ENCODE assay signal across 1 cellular context in the genomic region with DNA sequence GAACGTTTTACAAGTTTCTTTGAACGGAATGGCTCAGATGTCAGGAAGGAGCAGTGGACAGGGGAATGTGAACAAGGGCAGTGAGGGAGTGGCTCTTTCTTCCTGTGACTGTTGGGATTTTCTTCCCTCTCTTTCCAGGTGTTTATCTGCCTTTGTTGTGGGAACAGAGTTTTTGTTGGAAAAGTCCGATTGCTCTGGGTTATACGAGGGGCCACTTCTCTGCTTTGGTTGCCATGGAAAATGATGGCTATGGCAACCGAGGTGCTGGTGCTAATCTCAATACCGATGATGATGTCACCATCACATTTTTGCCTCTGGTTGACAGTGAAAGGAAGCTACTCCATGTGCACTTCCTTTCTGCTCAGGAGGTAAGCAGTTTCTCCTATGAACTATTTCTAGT.
TF ChIP-seq lines count a peak whose summit lies in the region.

No MANE protein-coding gene starts in this region.

TF ChIP-seq in GM23338, 12 proteins besides CTCF, POLR2A, EP300 and RAD21 (continued from another document):
- TF ChIP-seq, protein P1, sequence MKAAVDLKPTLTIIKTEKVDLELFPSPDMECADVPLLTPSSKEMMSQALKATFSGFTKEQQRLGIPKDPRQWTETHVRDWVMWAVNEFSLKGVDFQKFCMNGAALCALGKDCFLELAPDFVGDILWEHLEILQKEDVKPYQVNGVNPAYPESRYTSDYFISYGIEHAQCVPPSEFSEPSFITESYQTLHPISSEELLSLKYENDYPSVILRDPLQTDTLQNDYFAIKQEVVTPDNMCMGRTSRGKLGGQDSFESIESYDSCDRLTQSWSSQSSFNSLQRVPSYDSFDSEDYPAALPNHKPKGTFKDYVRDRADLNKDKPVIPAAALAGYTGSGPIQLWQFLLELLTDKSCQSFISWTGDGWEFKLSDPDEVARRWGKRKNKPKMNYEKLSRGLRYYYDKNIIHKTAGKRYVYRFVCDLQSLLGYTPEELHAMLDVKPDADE (IDR thresholded peaks at IDR 0.05), result no peak
- TF ChIP-seq CREB1 (CRISPR knock-in tag; IDR thresholded peaks at IDR 0.05; ENCODE audit: low read depth) (no peak), EZH2 (IDR thresholded peaks at IDR 0.05; ENCODE audit: low read depth, unreplicated experiment) (no peak), ZNF114 (CRISPR knock-in tag; IDR thresholded peaks at IDR 0.05) (no peak), EZH2phosphoT487 (IDR thresholded peaks at IDR 0.05; ENCODE audit: unreplicated experiment) (no peak), JUNB (IDR thresholded peaks at IDR 0.05; ENCODE audit: unreplicated experiment) (no peak), ZNF331 (CRISPR knock-in tag; IDR thresholded peaks at IDR 0.05; ENCODE audit: low read depth) (no peak), NANOG (IDR thresholded peaks at IDR 0.05; ENCODE audit: borderline replicate concordance) (no peak), POLR2AphosphoS5 (IDR thresholded peaks at IDR 0.05; ENCODE audit: low read depth) (no peak)
- TF ChIP-seq, protein P2, sequence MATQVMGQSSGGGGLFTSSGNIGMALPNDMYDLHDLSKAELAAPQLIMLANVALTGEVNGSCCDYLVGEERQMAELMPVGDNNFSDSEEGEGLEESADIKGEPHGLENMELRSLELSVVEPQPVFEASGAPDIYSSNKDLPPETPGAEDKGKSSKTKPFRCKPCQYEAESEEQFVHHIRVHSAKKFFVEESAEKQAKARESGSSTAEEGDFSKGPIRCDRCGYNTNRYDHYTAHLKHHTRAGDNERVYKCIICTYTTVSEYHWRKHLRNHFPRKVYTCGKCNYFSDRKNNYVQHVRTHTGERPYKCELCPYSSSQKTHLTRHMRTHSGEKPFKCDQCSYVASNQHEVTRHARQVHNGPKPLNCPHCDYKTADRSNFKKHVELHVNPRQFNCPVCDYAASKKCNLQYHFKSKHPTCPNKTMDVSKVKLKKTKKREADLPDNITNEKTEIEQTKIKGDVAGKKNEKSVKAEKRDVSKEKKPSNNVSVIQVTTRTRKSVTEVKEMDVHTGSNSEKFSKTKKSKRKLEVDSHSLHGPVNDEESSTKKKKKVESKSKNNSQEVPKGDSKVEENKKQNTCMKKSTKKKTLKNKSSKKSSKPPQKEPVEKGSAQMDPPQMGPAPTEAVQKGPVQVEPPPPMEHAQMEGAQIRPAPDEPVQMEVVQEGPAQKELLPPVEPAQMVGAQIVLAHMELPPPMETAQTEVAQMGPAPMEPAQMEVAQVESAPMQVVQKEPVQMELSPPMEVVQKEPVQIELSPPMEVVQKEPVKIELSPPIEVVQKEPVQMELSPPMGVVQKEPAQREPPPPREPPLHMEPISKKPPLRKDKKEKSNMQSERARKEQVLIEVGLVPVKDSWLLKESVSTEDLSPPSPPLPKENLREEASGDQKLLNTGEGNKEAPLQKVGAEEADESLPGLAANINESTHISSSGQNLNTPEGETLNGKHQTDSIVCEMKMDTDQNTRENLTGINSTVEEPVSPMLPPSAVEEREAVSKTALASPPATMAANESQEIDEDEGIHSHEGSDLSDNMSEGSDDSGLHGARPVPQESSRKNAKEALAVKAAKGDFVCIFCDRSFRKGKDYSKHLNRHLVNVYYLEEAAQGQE (IDR thresholded peaks at IDR 0.05; ENCODE audit: unreplicated experiment), result no peak
- TF ChIP-seq, protein P3, sequence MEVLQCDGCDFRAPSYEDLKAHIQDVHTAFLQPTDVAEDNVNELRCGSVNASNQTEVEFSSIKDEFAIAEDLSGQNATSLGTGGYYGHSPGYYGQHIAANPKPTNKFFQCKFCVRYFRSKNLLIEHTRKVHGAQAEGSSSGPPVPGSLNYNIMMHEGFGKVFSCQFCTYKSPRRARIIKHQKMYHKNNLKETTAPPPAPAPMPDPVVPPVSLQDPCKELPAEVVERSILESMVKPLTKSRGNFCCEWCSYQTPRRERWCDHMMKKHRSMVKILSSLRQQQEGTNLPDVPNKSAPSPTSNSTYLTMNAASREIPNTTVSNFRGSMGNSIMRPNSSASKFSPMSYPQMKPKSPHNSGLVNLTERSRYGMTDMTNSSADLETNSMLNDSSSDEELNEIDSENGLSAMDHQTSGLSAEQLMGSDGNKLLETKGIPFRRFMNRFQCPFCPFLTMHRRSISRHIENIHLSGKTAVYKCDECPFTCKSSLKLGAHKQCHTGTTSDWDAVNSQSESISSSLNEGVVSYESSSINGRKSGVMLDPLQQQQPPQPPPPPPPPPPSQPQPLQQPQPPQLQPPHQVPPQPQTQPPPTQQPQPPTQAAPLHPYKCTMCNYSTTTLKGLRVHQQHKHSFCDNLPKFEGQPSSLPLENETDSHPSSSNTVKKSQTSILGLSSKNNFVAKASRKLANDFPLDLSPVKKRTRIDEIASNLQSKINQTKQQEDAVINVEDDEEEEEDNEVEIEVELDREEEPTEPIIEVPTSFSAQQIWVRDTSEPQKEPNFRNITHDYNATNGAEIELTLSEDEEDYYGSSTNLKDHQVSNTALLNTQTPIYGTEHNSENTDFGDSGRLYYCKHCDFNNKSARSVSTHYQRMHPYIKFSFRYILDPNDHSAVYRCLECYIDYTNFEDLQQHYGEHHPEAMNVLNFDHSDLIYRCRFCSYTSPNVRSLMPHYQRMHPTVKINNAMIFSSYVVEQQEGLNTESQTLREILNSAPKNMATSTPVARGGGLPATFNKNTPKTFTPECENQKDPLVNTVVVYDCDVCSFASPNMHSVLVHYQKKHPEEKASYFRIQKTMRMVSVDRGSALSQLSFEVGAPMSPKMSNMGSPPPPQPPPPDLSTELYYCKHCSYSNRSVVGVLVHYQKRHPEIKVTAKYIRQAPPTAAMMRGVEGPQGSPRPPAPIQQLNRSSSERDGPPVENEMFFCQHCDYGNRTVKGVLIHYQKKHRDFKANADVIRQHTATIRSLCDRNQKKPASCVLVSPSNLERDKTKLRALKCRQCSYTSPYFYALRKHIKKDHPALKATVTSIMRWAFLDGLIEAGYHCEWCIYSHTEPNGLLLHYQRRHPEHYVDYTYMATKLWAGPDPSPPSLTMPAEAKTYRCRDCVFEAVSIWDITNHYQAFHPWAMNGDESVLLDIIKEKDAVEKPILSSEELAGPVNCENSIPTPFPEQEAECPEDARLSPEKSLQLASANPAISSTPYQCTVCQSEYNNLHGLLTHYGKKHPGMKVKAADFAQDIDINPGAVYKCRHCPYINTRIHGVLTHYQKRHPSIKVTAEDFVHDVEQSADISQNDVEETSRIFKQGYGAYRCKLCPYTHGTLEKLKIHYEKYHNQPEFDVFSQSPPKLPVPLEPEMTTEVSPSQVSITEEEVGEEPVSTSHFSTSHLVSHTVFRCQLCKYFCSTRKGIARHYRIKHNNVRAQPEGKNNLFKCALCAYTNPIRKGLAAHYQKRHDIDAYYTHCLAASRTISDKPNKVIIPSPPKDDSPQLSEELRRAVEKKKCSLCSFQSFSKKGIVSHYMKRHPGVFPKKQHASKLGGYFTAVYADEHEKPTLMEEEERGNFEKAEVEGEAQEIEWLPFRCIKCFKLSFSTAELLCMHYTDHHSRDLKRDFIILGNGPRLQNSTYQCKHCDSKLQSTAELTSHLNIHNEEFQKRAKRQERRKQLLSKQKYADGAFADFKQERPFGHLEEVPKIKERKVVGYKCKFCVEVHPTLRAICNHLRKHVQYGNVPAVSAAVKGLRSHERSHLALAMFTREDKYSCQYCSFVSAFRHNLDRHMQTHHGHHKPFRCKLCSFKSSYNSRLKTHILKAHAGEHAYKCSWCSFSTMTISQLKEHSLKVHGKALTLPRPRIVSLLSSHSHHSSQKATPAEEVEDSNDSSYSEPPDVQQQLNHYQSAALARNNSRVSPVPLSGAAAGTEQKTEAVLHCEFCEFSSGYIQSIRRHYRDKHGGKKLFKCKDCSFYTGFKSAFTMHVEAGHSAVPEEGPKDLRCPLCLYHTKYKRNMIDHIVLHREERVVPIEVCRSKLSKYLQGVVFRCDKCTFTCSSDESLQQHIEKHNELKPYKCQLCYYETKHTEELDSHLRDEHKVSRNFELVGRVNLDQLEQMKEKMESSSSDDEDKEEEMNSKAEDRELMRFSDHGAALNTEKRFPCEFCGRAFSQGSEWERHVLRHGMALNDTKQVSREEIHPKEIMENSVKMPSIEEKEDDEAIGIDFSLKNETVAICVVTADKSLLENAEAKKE (CRISPR knock-in tag; IDR thresholded peaks at IDR 0.05), result no peak
TF ChIP-seq in GM23338: peak in this region for 0.
